In the genomic region with DNA sequence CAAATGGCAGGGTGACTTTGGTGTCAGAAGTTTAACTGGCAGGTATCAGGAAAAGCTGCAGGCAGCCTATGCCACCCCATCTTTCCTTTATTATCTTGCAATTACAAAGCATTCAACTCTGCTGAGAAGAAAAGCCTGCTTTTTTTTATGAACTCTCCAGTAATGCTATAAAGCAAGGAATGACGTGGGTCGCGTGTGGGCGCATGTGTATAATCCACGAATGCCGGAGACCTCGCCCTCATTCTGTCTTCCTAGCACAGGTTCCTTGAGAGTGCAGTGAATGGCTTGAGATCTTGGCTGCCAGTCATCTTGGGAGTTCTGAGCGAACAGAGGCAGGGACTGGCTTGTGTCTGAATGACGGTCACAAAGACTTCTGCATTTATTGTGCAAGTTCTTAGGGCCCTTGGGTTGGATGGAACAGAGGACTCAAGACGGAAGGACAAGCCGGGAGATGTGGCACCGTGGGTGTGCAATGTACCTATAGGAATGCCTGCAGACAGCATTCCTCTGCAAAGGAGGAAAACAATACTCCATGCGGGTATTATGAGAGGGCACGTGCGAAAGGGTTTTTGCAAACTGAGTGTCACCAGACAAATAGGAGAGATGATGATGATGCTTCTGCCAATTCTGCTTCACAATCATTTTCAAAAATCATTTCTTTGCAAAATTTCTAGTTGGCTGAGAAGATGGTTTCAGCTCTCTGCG, we compare ENCODE assay signal across 14 cellular contexts.
A peak's percentile ranks its signal among the peaks of the same experiment; 100 is the strongest.
DNase-seq lines count a peak whose midpoint lies in the region; ATAC-seq and TF ChIP-seq lines count a peak whose summit lies in the region.
"Had no signal": no experiment of that assay in that cellular context is flagged by ENCODE, and none has a peak within 500 bp of the region (broad histone marks: within the 10 kb centered on the region; RNA-seq: fewer than 3 reads in every experiment).

No MANE protein-coding gene starts in this region.

- H4K20me1 ChIP-seq in SK-N-SH (ENCODE audit: insufficient read depth) = no peaks in the 10 kb centered on the region
- no peaks in the 10 kb centered on the region for H4K20me1 ChIP-seq in smooth muscle cell (ENCODE audit: low read depth)

- H3K4me1 ChIP-seq in SK-N-SH (ENCODE audit: control insufficient read depth in 1 of 2, insufficient read depth in 2 of 2, low read depth in 1 of 2, low read length in 1 of 2) (no peaks in the 10 kb centered on the region; a peak in 1 of 4 replicates), smooth muscle cell (ENCODE audit: low read depth) (no peaks in the 10 kb centered on the region)
- H3K4me1 ChIP-seq: HAP-1 had no signal

- H3K36me3 ChIP-seq in SK-N-SH (replicated peaks in 1 of 2; ENCODE audit: control insufficient read depth in 1 of 2, insufficient read depth in 2 of 2, low read length in 1 of 2) (no peaks in the 10 kb centered on the region), smooth muscle cell (ENCODE audit: low read depth) (no peaks in the 10 kb centered on the region)
- H3K36me3 ChIP-seq: HAP-1 had no signal

- CTCF ChIA-PET in SK-N-SH (lab: Yijun Ruan, JAX) = interaction anchor here (0.5 to 4.4 kb wide), 30 partner anchors 7 to 1813 kb away, joined by 3 to 38 read pairs (median 4); a partner anchor contains a TSS

- no peak for TF ChIP-seq RAD21 in SK-N-SH (IDR thresholded peaks at IDR 0.05; ENCODE audit: low read length)

- ATAC-seq in SK-N-SH treated with all-trans-retinoic acid at 6 μM for 48 hours (peak; percentile 16; the same call in 1 of the 3 replicates), HG02870 (IDR thresholded peaks at IDR 0.05; ENCODE audit: unreplicated experiment) (no peak), HG02981 (IDR thresholded peaks at IDR 0.05; ENCODE audit: unreplicated experiment) (no peak)

- H3K9me2 ChIP-seq in SK-N-SH = no peaks in the 10 kb centered on the region

- no peak for TF ChIP-seq CTCF in SK-N-SH (IDR thresholded peaks at IDR 0.05)
- TF ChIP-seq CTCF in smooth muscle cell (IDR thresholded peaks at IDR 0.05; ENCODE audit: borderline replicate concordance, insufficient read depth, poor library complexity, severe bottlenecking) = no peak

- H3K27ac ChIP-seq in SK-N-SH (ENCODE audit: low read depth in 2 of 2, low read length in 1 of 2) (no peak overlapping the region), smooth muscle cell (ENCODE audit: low read depth) (no peak overlapping the region)
- H3K27ac ChIP-seq: 22Rv1 had no signal

- intact Hi-C loops in head of caudate nucleus (cut with DNase I) = no loop called here

- H3K4me2 ChIP-seq in SK-N-SH = no peak overlapping the region
- peak overlapping the region; percentile 63 for H3K4me2 ChIP-seq in smooth muscle cell

- H3K27me3 ChIP-seq in SK-N-SH (ENCODE audit: insufficient read depth) (peaks cover 40% of the 10 kb centered on the region), smooth muscle cell (ENCODE audit: low read depth) (peaks cover 16% of the 10 kb centered on the region)

- no peak for TF ChIP-seq EP300 in SK-N-SH (IDR thresholded peaks at IDR 0.05; ENCODE audit: borderline replicate concordance in 1 of 2, low read depth in 1 of 2, low read length in 1 of 2)

- H3K4me3 ChIP-seq in SK-N-SH (ENCODE audit: low read depth in 2 of 2, low read length in 1 of 2) = no peak overlapping the region; a peak in 1 of 4 replicates
- no peak overlapping the region for H3K4me3 ChIP-seq in smooth muscle cell
- H3K4me3 ChIP-seq: HAP-1, K562 had no signal

- H2AFZ ChIP-seq in SK-N-SH (ENCODE audit: low read depth) (no peak overlapping the region), smooth muscle cell (ENCODE audit: low read depth) (no peak overlapping the region)

- no peaks in the 10 kb centered on the region for H3K79me2 ChIP-seq in SK-N-SH (ENCODE audit: insufficient read depth)
- no peaks in the 10 kb centered on the region for H3K79me2 ChIP-seq in smooth muscle cell (ENCODE audit: low read depth)

- H3F3A ChIP-seq in SK-N-SH (replicated peaks; ENCODE audit: insufficient read depth) (no peaks in the 10 kb centered on the region), smooth muscle cell (ENCODE audit: low read depth) (no peaks in the 10 kb centered on the region)

- H3K9ac ChIP-seq in SK-N-SH (no peak overlapping the region), smooth muscle cell (ENCODE audit: low read depth) (no peak overlapping the region)

- DNase-seq in SK-N-SH (no peak), head of caudate nucleus (peak; percentile 46 to 95 (median 78)), nucleus accumbens (lab: John Stamatoyannopoulos, UW) (peak in 38 of 56 donors; percentile 2 to 81 (median 30)), smooth muscle cell (lab: John Stamatoyannopoulos, UW; ENCODE audit: unreplicated experiment) (no peak), SW480 (ENCODE audit: low spot score) (no peak)
- DNase-seq: DMS153, NCI-H187, NCI-H2081 treated with DMSO at 0.1 percent for 48 hours had no signal

- POLR2A ChIA-PET in SK-N-SH (lab: Yijun Ruan, JAX) = no interaction called here

- WGBS in SK-N-SH (ENCODE audit: low lambda C conversion rate) = 7% methylated on average over 16 of the region's 16 CpGs
- WGBS in smooth muscle cell (ENCODE audit: low lambda C conversion rate) = 71% methylated on average over 16 of the region's 16 CpGs

- H3K9me3 ChIP-seq in SK-N-SH = no peaks in the 10 kb centered on the region
- H3K9me3 ChIP-seq in smooth muscle cell (replicated peaks; ENCODE audit: low read depth) = no peaks in the 10 kb centered on the region
- H3K9me3 ChIP-seq: HAP-1 had no signal

TF ChIP-seq in SK-N-SH treated with all-trans-retinoic acid at 6 μM for 48 hours, 23 proteins besides CTCF, POLR2A, EP300 and RAD21 (continues in another document):
- TF ChIP-seq ZNF8 (CRISPR knock-in tag; IDR thresholded peaks at IDR 0.05) (no peak), ZC3H10 (CRISPR knock-in tag; IDR thresholded peaks at IDR 0.05) (no peak), ISL1 (CRISPR knock-in tag; IDR thresholded peaks at IDR 0.05) (no peak)
- TF ChIP-seq, protein P1, sequence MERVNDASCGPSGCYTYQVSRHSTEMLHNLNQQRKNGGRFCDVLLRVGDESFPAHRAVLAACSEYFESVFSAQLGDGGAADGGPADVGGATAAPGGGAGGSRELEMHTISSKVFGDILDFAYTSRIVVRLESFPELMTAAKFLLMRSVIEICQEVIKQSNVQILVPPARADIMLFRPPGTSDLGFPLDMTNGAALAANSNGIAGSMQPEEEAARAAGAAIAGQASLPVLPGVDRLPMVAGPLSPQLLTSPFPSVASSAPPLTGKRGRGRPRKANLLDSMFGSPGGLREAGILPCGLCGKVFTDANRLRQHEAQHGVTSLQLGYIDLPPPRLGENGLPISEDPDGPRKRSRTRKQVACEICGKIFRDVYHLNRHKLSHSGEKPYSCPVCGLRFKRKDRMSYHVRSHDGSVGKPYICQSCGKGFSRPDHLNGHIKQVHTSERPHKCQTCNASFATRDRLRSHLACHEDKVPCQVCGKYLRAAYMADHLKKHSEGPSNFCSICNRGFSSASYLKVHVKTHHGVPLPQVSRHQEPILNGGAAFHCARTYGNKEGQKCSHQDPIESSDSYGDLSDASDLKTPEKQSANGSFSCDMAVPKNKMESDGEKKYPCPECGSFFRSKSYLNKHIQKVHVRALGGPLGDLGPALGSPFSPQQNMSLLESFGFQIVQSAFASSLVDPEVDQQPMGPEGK (CRISPR knock-in tag; IDR thresholded peaks at IDR 0.05; ENCODE audit: borderline replicate concordance) = no peak
- TF ChIP-seq, protein P2, sequence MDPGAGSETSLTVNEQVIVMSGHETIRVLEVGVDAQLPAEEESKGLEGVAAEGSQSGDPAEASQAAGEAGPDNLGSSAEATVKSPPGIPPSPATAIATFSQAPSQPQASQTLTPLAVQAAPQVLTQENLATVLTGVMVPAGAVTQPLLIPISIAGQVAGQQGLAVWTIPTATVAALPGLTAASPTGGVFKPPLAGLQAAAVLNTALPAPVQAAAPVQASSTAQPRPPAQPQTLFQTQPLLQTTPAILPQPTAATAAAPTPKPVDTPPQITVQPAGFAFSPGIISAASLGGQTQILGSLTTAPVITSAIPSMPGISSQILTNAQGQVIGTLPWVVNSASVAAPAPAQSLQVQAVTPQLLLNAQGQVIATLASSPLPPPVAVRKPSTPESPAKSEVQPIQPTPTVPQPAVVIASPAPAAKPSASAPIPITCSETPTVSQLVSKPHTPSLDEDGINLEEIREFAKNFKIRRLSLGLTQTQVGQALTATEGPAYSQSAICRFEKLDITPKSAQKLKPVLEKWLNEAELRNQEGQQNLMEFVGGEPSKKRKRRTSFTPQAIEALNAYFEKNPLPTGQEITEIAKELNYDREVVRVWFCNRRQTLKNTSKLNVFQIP (CRISPR knock-in tag; IDR thresholded peaks at IDR 0.05; ENCODE audit: borderline replicate concordance, low read depth) = no peak

TF ChIP-seq in SK-N-SH, 30 proteins besides CTCF, POLR2A, EP300 and RAD21 (continues in another document):
- TF ChIP-seq, protein P3, sequence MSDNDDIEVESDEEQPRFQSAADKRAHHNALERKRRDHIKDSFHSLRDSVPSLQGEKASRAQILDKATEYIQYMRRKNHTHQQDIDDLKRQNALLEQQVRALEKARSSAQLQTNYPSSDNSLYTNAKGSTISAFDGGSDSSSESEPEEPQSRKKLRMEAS (IDR thresholded peaks at IDR 0.05; ENCODE audit: low read depth) = no peak
- no peak for TF ChIP-seq NFIC (IDR thresholded peaks at IDR 0.05; ENCODE audit: borderline replicate concordance)
- TF ChIP-seq, protein P4, sequence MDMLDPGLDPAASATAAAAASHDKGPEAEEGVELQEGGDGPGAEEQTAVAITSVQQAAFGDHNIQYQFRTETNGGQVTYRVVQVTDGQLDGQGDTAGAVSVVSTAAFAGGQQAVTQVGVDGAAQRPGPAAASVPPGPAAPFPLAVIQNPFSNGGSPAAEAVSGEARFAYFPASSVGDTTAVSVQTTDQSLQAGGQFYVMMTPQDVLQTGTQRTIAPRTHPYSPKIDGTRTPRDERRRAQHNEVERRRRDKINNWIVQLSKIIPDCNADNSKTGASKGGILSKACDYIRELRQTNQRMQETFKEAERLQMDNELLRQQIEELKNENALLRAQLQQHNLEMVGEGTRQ (IDR thresholded peaks at IDR 0.05; ENCODE audit: borderline replicate concordance, low read depth, low read length) = no peak
- no peak for TF ChIP-seq RCOR1 (IDR thresholded peaks at IDR 0.05; ENCODE audit: low read length)
- no peak for TF ChIP-seq TAF1 (IDR thresholded peaks at IDR 0.05; ENCODE audit: borderline replicate concordance, low read depth, low read length)
- TF ChIP-seq SIN3A (IDR thresholded peaks at IDR 0.05; ENCODE audit: borderline replicate concordance, low read depth, low read length) = no peak
- TF ChIP-seq, protein P5, sequence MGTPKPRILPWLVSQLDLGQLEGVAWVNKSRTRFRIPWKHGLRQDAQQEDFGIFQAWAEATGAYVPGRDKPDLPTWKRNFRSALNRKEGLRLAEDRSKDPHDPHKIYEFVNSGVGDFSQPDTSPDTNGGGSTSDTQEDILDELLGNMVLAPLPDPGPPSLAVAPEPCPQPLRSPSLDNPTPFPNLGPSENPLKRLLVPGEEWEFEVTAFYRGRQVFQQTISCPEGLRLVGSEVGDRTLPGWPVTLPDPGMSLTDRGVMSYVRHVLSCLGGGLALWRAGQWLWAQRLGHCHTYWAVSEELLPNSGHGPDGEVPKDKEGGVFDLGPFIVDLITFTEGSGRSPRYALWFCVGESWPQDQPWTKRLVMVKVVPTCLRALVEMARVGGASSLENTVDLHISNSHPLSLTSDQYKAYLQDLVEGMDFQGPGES (IDR thresholded peaks at IDR 0.05; ENCODE audit: low read depth, low read length) = no peak
- no peak for TF ChIP-seq POLR2AphosphoS5 (IDR thresholded peaks at IDR 0.05; ENCODE audit: low read depth, low read length)
- no peak for TF ChIP-seq GABPA (IDR thresholded peaks at IDR 0.05; ENCODE audit: low read depth)

Comparison
In these comparisons a context has a peak if more than half of its experiments do, and no peak if none do; other contexts are left out.
1. DNase-seq: peak in head of caudate nucleus (42 of 42) and nucleus accumbens (38 of 56); none in SK-N-SH (single experiment), smooth muscle cell (single experiment) and SW480 (single experiment).